18 cellular contexts compared by ENCODE assay signal in the genomic region with DNA sequence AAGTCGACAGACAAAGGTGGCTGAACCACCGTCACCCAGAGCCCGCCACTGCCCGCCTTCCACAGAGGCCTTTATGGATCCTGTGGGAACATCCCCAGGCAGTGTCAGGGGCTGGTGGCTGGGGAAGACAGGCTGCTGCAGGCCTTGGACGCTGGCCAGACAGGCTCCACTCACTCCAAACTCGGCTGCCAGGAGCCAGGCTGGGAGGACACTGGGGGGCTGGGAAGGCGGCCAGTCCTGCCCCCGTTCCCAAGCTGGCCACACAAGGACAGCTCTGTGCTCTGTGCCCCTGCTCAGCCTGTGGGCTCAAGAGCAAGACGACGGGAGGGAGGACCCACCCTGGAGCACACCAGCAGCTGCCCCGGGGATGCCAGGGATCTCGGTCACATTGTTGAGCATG. TPM values are rescaled to one million over a fixed set of nuclear protein-coding genes. Genes with fewer than 3 reads are reported as not detected.
DNase-seq lines count a peak whose midpoint lies in the region; ATAC-seq and TF ChIP-seq lines count a peak whose summit lies in the region.
"Had no signal": no experiment of that assay in that cellular context is flagged by ENCODE, and none has a peak within 500 bp of the region (broad histone marks: within the 10 kb centered on the region; RNA-seq: fewer than 3 reads in every experiment).

No MANE protein-coding gene starts in this region.

- H3K9me3 ChIP-seq in heart right ventricle (no peaks in the 10 kb centered on the region), transverse colon (no peaks in the 10 kb centered on the region)
- H3K9me3 ChIP-seq: neutrophil had no signal

- no peak for TF ChIP-seq EP300 in transverse colon (IDR thresholded peaks at IDR 0.05; ENCODE audit: low read depth)

- peak; percentile 49 for DNase-seq in DMS 273 (lab: John Stamatoyannopoulos, UW; ENCODE audit: unreplicated experiment)
- no peak for DNase-seq in DMS 273 treated with DMSO at 0.1 percent for 48 hours (lab: John Stamatoyannopoulos, UW)
- peak; percentile 77 to 83 for DNase-seq in heart right ventricle
- DNase-seq in nucleus accumbens (lab: John Stamatoyannopoulos, UW) = peak in 54 of 56 donors; percentile 43 to 94 (median 86)
- DNase-seq in transverse colon = no peak
- DNase-seq in posterior vena cava (ENCODE audit: low spot score) = no peak
- DNase-seq in foreskin melanocyte = no peak
- no peak for DNase-seq in T-helper 9 cell
- DNase-seq: activated CD4-positive, alpha-beta T cell treated with anti-CD3 and anti-CD28 coated beads for 36 hours; activated naive CD8-positive, alpha-beta T cell treated with anti-CD3 and anti-CD28 coated beads for 36 hours; activated T-cell treated with anti-CD3 and anti-CD28 coated beads for 4 hours; CD4-positive, CD25-positive, alpha-beta regulatory T cell; NCI-H1930; NCI-H69; trophoblast cell had no signal

- WGBS in heart right ventricle, 2 donors = 33 to 43% methylated on average over 12 of the region's 12 CpGs
- 68% methylated on average over 8 of the region's 12 CpGs; no CpG with 5 or more reads in 1 of the 2 donors for WGBS in transverse colon (ENCODE audit: low coverage in 1 of 2), 2 donors

- peak; percentile 60 to 89 (median 70) for ATAC-seq in heart right ventricle
- ATAC-seq: activated CD4-positive, alpha-beta T cell treated with anti-CD3 and anti-CD28 coated beads for 36 hours had no signal

- peak overlapping the region in 8 of 10 donors; percentile 48 to 81 (median 60) for H3K27ac ChIP-seq in heart right ventricle
- H3K27ac ChIP-seq in transverse colon = peak overlapping the region in 3 of 4 donors; percentile 1 to 51 (median 5)
- H3K27ac ChIP-seq: 22Rv1, neutrophil had no signal

- TF ChIP-seq POLR2A in transverse colon (IDR thresholded peaks at IDR 0.05) = no peak

- H3K4me1 ChIP-seq in heart right ventricle (peaks cover 11 to 46% (median 20%) of the 10 kb centered on the region in 9 donors), transverse colon (peaks cover 0 to 8% (median 0%) of the 10 kb centered on the region in 4 donors)

- no peaks in the 10 kb centered on the region for H3K27me3 ChIP-seq in heart right ventricle
- H3K27me3 ChIP-seq in transverse colon = no peaks in the 10 kb centered on the region
- H3K27me3 ChIP-seq: neutrophil had no signal

- TF ChIP-seq CTCF in heart right ventricle (IDR thresholded peaks at IDR 0.05) (no peak), transverse colon (IDR thresholded peaks at IDR 0.05) (no peak)

- in situ Hi-C loops in transverse colon (cut with MboI; ENCODE audit: low pct_ligation_motif_present in 1 of 4, low pct_unique_long_range_greater_than_20kb in 1 of 4, low sequenced_read_pairs in 3 of 4) = no loop called here

- H3K36me3 ChIP-seq in heart right ventricle (peaks cover 5 to 100% (median 99%) of the 10 kb centered on the region in 9 donors), transverse colon (no peaks in the 10 kb centered on the region)

- intact Hi-C loops in heart right ventricle (cut with DNase I) = no loop called here
- intact Hi-C loops in transverse colon (cut with DNase I; ENCODE audit: low total_unique reads) = no loop called here
- intact Hi-C loops in posterior vena cava (cut with DNase I) = no loop called here

- H3K4me3 ChIP-seq in heart right ventricle (no peak overlapping the region), transverse colon (no peak overlapping the region)

RNA-seq across cellular contexts. Expression of a gene that starts 7.6 kb away (rescaled TPM):
- 10 to 100 TPM; 14.4 to 24.6 (median 20.6) TPM for total RNA-seq in heart right ventricle
- polyA plus RNA-seq in heart right ventricle = 10 to 100 TPM; 18.1 to 96.5 TPM
- total RNA-seq in transverse colon = 10 to 100 TPM in 1 of 4 donors, 1 to 10 TPM in 3; 2.2 to 30.7 (median 4.2) TPM
- total RNA-seq in posterior vena cava = 10 to 100 TPM; 19.2 to 29.8 TPM

RNA-seq across cellular contexts. Expression of a gene that starts 14.8 kb away (rescaled TPM):
- total RNA-seq in heart right ventricle = 100 to 1,000 TPM in 1 of 10 donors, 10 to 100 TPM in 9; 48.9 to 164 (median 62.8) TPM
- polyA plus RNA-seq in heart right ventricle = 100 to 1,000 TPM in 1 of 2 donors, 10 to 100 TPM in 1; 87.4 to 170 TPM
- total RNA-seq in transverse colon = 100 to 1,000 TPM in 1 of 4 donors, 10 to 100 TPM in 3; 65.6 to 100 (median 68.6) TPM
- 10 to 100 TPM; 30.4 to 31.8 TPM for total RNA-seq in posterior vena cava

RNA-seq across cellular contexts. Expression of a gene that starts 17.0 kb away (rescaled TPM):
- total RNA-seq in heart right ventricle (100 to 1,000 TPM in 1 of 10 donors, 10 to 100 TPM in 9; 70.9 to 107 (median 86.6) TPM), transverse colon (10 to 100 TPM; 18.1 to 46.4 (median 25.4) TPM), posterior vena cava (10 to 100 TPM; 82.6 to 90.1 TPM)
- polyA plus RNA-seq in heart right ventricle = 100 to 1,000 TPM in 1 of 2 donors, 10 to 100 TPM in 1; 70.1 to 116 TPM

RNA-seq across cellular contexts. Expression of a gene that starts 19.8 kb away (rescaled TPM):
- 1 to 10 TPM in 2 of 10 donors, under 1 TPM in 8; 0.39 to 1.6 (median 0.84) TPM for total RNA-seq in heart right ventricle
- 1 to 10 TPM in 1 of 2 donors, under 1 TPM in 1; 0.74 to 2.0 TPM for polyA plus RNA-seq in heart right ventricle
- total RNA-seq in transverse colon = 1 to 10 TPM in 3 of 4 donors, not detected in 1; 1.6 to 2.1 (median 1.6) TPM
- 1 to 10 TPM; 1.1 to 1.2 TPM for total RNA-seq in posterior vena cava

RNA-seq across cellular contexts. Expression of a gene that starts 28.8 kb away (rescaled TPM):
- under 1 TPM in 1 of 10 donors, not detected in 9; 0.34 TPM for total RNA-seq in heart right ventricle
- polyA plus RNA-seq in heart right ventricle = under 1 TPM in 1 of 2 donors, not detected in 1; 0.01 TPM
- total RNA-seq in transverse colon = not detected
- total RNA-seq in posterior vena cava = not detected
- total RNA-seq: epithelial cell of proximal tubule had no signal

Comparison
In these comparisons a context has a peak if more than half of its experiments do, and no peak if none do; other contexts are left out.
1. DNase-seq: peak in DMS 273 (single experiment), heart right ventricle (2 of 2) and nucleus accumbens (54 of 56); none in DMS 273 treated with DMSO at 0.1 percent for 48 hours (single experiment), transverse colon (single experiment), posterior vena cava (single experiment), foreskin melanocyte (single experiment) and T-helper 9 cell (single experiment).